ENCODE assay signal across 8 cellular contexts in the genomic region with DNA sequence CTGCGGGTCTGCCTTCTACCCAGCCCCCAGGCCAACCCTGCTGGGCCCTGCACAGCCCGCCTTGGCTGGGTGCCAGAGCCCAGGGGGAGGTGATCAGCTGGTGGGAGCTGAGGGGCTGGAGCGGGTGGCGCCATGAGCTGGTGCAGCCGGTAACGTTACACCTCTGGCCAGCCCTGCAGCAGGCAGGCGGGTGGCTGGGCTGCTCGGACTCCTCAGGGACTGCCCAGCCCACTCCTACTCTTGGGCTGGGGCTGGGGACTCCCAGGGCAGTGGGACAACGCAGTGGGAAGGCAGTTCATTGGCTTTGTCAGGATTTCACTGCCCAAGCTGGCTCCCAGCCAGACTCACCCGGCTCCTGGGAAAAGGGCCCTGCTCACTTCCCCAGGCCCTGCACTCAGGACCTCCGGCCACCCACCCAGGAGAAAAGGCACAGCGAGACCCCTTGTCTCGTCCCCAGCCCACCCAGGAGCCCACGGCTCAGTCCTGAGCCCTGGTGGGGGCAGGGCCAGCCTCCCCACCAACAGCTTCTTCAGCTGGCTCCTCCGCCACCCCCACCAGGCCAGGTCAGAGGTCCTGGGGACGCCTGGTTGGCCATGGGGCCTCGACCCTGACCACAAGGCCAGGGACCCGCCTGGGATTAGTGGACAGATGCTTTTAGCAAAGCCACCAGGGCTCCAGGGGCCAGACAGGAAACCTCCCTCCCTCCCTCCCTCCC. TPM values are rescaled to one million over a fixed set of nuclear protein-coding genes. Genes with fewer than 3 reads are reported as not detected.
DNase-seq lines count a peak whose midpoint lies in the region; ATAC-seq and TF ChIP-seq lines count a peak whose summit lies in the region.

No MANE protein-coding gene starts in this region.

- DNase-seq in SK-N-DZ (ENCODE audit: low spot score) (peak; percentile 83), left ventricle myocardium inferior (no peak), testis (no peak), amniotic stem cell (lab: John Stamatoyannopoulos, UW) (no peak), Ammon's horn (ENCODE audit: low spot score) (no peak)

- TF ChIP-seq RAD21 in Ishikawa (IDR thresholded peaks at IDR 0.05; ENCODE audit: low read depth) = no peak

- TF ChIP-seq EP300 in Ishikawa (IDR thresholded peaks at IDR 0.05; ENCODE audit: borderline replicate concordance) = peak; percentile 42; the same call in 1 of the 2 replicates

- WGBS in testis, 2 donors = 40 to 50% methylated on average over 1 to 17 of the region's 18 CpGs

- intact Hi-C loops in left ventricle myocardium inferior (cut with micrococcal nuclease) = no loop called here
- intact Hi-C loops in testis (cut with DNase I; ENCODE audit: low total_unique reads) = no loop called here

- no peaks in the 10 kb centered on the region for H3K27me3 ChIP-seq in left ventricle myocardium inferior (ENCODE audit: low read depth)
- H3K27me3 ChIP-seq in testis = no peaks in the 10 kb centered on the region

- TF ChIP-seq CTCF in left ventricle myocardium inferior (IDR thresholded peaks at IDR 0.05; ENCODE audit: borderline replicate concordance) = no peak
- TF ChIP-seq CTCF in testis (IDR thresholded peaks at IDR 0.05) = no peak

- TF ChIP-seq POLR2A in testis (IDR thresholded peaks at IDR 0.05) = no peak

- H3K36me3 ChIP-seq in left ventricle myocardium inferior = no peaks in the 10 kb centered on the region
- no peaks in the 10 kb centered on the region for H3K36me3 ChIP-seq in testis (ENCODE audit: low read depth, missing control alignments)

- H3K4me1 ChIP-seq in left ventricle myocardium inferior = peaks cover 63% of the 10 kb centered on the region
- peaks cover 7% of the 10 kb centered on the region for H3K4me1 ChIP-seq in testis

- peak overlapping the region; percentile 77 for H3K4me3 ChIP-seq in left ventricle myocardium inferior
- peak overlapping the region; percentile 55 to 61 for H3K4me3 ChIP-seq in testis

- no peaks in the 10 kb centered on the region for H3K9me3 ChIP-seq in left ventricle myocardium inferior (replicated peaks)
- H3K9me3 ChIP-seq in testis = no peaks in the 10 kb centered on the region

- H3K27ac ChIP-seq in left ventricle myocardium inferior (replicated peaks) (peak overlapping the region; percentile 75), testis (no peak overlapping the region)

- ATAC-seq in GM21576 (IDR thresholded peaks at IDR 0.05; ENCODE audit: unreplicated experiment) (no peak), HG03439 (IDR thresholded peaks at IDR 0.05; ENCODE audit: unreplicated experiment) (no peak)

TF ChIP-seq in Ishikawa, 13 proteins besides CTCF, POLR2A, EP300 and RAD21:
- no peak for TF ChIP-seq TEAD4 (IDR thresholded peaks at IDR 0.05)
- TF ChIP-seq YY1 (IDR thresholded peaks at IDR 0.05; ENCODE audit: low read depth) = peak; percentile 46; the same call in 1 of the 2 replicates
- TF ChIP-seq FOXM1 (IDR thresholded peaks at IDR 0.05; ENCODE audit: borderline replicate concordance, low read depth) = no peak
- peak; percentile 98 for TF ChIP-seq NFIC (IDR thresholded peaks at IDR 0.05)
- TF ChIP-seq, protein P1, sequence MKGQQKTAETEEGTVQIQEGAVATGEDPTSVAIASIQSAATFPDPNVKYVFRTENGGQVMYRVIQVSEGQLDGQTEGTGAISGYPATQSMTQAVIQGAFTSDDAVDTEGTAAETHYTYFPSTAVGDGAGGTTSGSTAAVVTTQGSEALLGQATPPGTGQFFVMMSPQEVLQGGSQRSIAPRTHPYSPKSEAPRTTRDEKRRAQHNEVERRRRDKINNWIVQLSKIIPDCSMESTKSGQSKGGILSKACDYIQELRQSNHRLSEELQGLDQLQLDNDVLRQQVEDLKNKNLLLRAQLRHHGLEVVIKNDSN (IDR thresholded peaks at IDR 0.05) = peak; percentile 46
- TF ChIP-seq TAF1 (IDR thresholded peaks at IDR 0.05; ENCODE audit: low read depth) = no peak
- no peak for TF ChIP-seq CEBPB (IDR thresholded peaks at IDR 0.05)
- TF ChIP-seq, protein P2, sequence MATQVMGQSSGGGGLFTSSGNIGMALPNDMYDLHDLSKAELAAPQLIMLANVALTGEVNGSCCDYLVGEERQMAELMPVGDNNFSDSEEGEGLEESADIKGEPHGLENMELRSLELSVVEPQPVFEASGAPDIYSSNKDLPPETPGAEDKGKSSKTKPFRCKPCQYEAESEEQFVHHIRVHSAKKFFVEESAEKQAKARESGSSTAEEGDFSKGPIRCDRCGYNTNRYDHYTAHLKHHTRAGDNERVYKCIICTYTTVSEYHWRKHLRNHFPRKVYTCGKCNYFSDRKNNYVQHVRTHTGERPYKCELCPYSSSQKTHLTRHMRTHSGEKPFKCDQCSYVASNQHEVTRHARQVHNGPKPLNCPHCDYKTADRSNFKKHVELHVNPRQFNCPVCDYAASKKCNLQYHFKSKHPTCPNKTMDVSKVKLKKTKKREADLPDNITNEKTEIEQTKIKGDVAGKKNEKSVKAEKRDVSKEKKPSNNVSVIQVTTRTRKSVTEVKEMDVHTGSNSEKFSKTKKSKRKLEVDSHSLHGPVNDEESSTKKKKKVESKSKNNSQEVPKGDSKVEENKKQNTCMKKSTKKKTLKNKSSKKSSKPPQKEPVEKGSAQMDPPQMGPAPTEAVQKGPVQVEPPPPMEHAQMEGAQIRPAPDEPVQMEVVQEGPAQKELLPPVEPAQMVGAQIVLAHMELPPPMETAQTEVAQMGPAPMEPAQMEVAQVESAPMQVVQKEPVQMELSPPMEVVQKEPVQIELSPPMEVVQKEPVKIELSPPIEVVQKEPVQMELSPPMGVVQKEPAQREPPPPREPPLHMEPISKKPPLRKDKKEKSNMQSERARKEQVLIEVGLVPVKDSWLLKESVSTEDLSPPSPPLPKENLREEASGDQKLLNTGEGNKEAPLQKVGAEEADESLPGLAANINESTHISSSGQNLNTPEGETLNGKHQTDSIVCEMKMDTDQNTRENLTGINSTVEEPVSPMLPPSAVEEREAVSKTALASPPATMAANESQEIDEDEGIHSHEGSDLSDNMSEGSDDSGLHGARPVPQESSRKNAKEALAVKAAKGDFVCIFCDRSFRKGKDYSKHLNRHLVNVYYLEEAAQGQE (IDR thresholded peaks at IDR 0.05; ENCODE audit: low read depth) = no peak
- TF ChIP-seq CREB1 (IDR thresholded peaks at IDR 0.05; ENCODE audit: low read depth) = no peak
- TF ChIP-seq TCF12 (IDR thresholded peaks at IDR 0.05; ENCODE audit: low read depth) = peak; percentile 64; the same call in 1 of the 2 replicates
- no peak for TF ChIP-seq EGR1 (IDR thresholded peaks at IDR 0.05)
- TF ChIP-seq ZBTB7A (IDR thresholded peaks at IDR 0.05; ENCODE audit: low read depth) = peak; percentile 90
TF ChIP-seq in Ishikawa: peak in this region for 5.

RNA-seq across cellular contexts. Expression of a gene that starts 1.0 kb away (rescaled TPM):
- polyA plus RNA-seq in SK-N-DZ (2014; cell fraction: cytosol; rRNA removed) = 41.3 and 45.9 TPM in 2 replicates
- polyA plus RNA-seq in SK-N-DZ (2014; cell fraction: nucleus; rRNA removed) = 19.9 and 28.4 TPM in 2 replicates
- total RNA-seq in left ventricle myocardium inferior (4.2 TPM), testis (10 to 100 TPM in 1 of 2 donors, 1 to 10 TPM in 1; 6.5 to 11.5 TPM)
- polyA plus RNA-seq in testis (ENCODE audit: insufficient read depth, low read depth, low replicate concordance) = 5.4 TPM

RNA-seq across cellular contexts. Expression of a gene that starts 31.3 kb away (rescaled TPM):
- polyA plus RNA-seq in SK-N-DZ (2014; cell fraction: cytosol; rRNA removed) = 19.0 and 27.3 TPM in 2 replicates
- 72.4 and 86.5 TPM in 2 replicates for polyA plus RNA-seq in SK-N-DZ (2014; cell fraction: nucleus; rRNA removed)
- total RNA-seq in left ventricle myocardium inferior = 20.5 TPM
- 10 to 100 TPM; 22.5 to 22.9 TPM for total RNA-seq in testis
- 41.8 TPM for polyA plus RNA-seq in testis (ENCODE audit: insufficient read depth, low read depth, low replicate concordance)

RNA-seq across cellular contexts. Expression of a gene that starts 48.3 kb away (rescaled TPM):
- 49.7 and 57.3 TPM in 2 replicates for polyA plus RNA-seq in SK-N-DZ (2014; cell fraction: cytosol; rRNA removed)
- polyA plus RNA-seq in SK-N-DZ (2014; cell fraction: nucleus; rRNA removed) = 47.3 and 55.5 TPM in 2 replicates
- total RNA-seq in left ventricle myocardium inferior = 31.5 TPM
- 10 to 100 TPM; 39.4 to 40.4 TPM for total RNA-seq in testis
- polyA plus RNA-seq in testis (ENCODE audit: insufficient read depth, low read depth, low replicate concordance) = 124 TPM
